ENCODE assay signal across 10 cellular contexts in genomic region chr16:69889295-69889964, GRCh38.
DNase-seq lines count a peak whose midpoint lies in the region; ATAC-seq and TF ChIP-seq lines count a peak whose summit lies in the region.
"Had no signal": no experiment of that assay in that cellular context is flagged by ENCODE, and none has a peak within 500 bp of the region (broad histone marks: within the 10 kb centered on the region; RNA-seq: fewer than 3 reads in every experiment).

No MANE protein-coding gene starts in this region.

- H3K4me1 ChIP-seq in psoas muscle (peaks cover 6% of the 10 kb centered on the region), vagina (peaks cover 16% of the 10 kb centered on the region)

- ATAC-seq in psoas muscle (no peak), GM19395 (IDR thresholded peaks at IDR 0.05; ENCODE audit: unreplicated experiment) (no peak), GM18868 (IDR thresholded peaks at IDR 0.05; ENCODE audit: unreplicated experiment) (no peak)

- WGBS in psoas muscle, 3 donors = 94 to 97% (median 95%) methylated on average over 7 of the region's 7 CpGs

- H3K9me3 ChIP-seq in psoas muscle (no peaks in the 10 kb centered on the region), vagina (no peaks in the 10 kb centered on the region)

- intact Hi-C loops in psoas muscle (cut with DNase I) (no loop called here), vagina (cut with DNase I) (no loop called here)

- no peak overlapping the region for H3K4me3 ChIP-seq in psoas muscle
- H3K4me3 ChIP-seq in vagina = no peak overlapping the region

- H3K27me3 ChIP-seq in psoas muscle (ENCODE audit: insufficient read depth in 3 of 3, low read length in 2 of 3) (no peaks in the 10 kb centered on the region), vagina (no peaks in the 10 kb centered on the region)

- TF ChIP-seq POLR2A in vagina (IDR thresholded peaks at IDR 0.05) = no peak

- peak in 2 of 3 donors; percentile 1 for DNase-seq in stimulated activated CD4-positive, alpha-beta T cell treated with anti-CD3 and anti-CD28 coated beads, Interleukin-12 subunit alpha, Interleukin-12 subunit beta, amount 100 ng/mL, for 48 hours (ENCODE audit: low read depth in 2 of 3, low spot score in 1 of 3)
- DNase-seq in stimulated activated CD4-positive, alpha-beta T cell treated with anti-CD3 and anti-CD28 coated beads, Interleukin-2, amount 100 ng/mL, for 24 hours = no peak
- DNase-seq in psoas muscle (no peak), vagina (ENCODE audit: extremely low spot score in 2 of 2) (no peak)
- DNase-seq: erythroblast, NCI-H2171 treated with DMSO at 0.1 percent for 48 hours, retina had no signal

- H3K36me3 ChIP-seq in psoas muscle (ENCODE audit: insufficient read depth in 1 of 2, low read depth in 1 of 2) (peaks cover 0 to 23% of the 10 kb centered on the region in 2 donors), vagina (peaks cover 0 to 20% of the 10 kb centered on the region in 2 donors)

- H3K27ac ChIP-seq in cingulate gyrus (ENCODE audit: low read depth, low read length) (peak overlapping the region; percentile 100), psoas muscle (peak overlapping the region; percentile 48), vagina (peak overlapping the region; percentile 89)

- TF ChIP-seq CTCF in psoas muscle (IDR thresholded peaks at IDR 0.05) (no peak), vagina (IDR thresholded peaks at IDR 0.05) (no peak)

Comparison
In these comparisons a context has a peak if more than half of its experiments do, and no peak if none do; other contexts are left out.
1. DNase-seq: peak in stimulated activated CD4-positive, alpha-beta T cell treated with anti-CD3 and anti-CD28 coated beads, Interleukin-12 subunit alpha, Interleukin-12 subunit beta, amount 100 ng/mL, for 48 hours (2 of 3); none in stimulated activated CD4-positive, alpha-beta T cell treated with anti-CD3 and anti-CD28 coated beads, Interleukin-2, amount 100 ng/mL, for 24 hours (0 of 2), psoas muscle (0 of 2) and vagina (0 of 2).
2. H3K27ac ChIP-seq: peak in every context shown above with its lines; median percentile 100 in cingulate gyrus; 89 in vagina; 48 in psoas muscle.